Comparison of ENCODE assay signal across 1 cellular context in genomic region chr17:81519284-81520020, GRCh38.
A peak's percentile ranks its signal among the peaks of the same experiment; 100 is the strongest.
TF ChIP-seq lines count a peak whose summit lies in the region.

No MANE protein-coding gene starts in this region.

TF ChIP-seq in HepG2, 621 proteins besides CTCF, POLR2A, EP300 and RAD21 (continued from another document and continues in another):
- TF ChIP-seq BCL3 (CRISPR knock-in tag; IDR thresholded peaks at IDR 0.05) (peak; percentile 60; the same call in 1 of the 2 replicates), SMAD9 (CRISPR knock-in tag; IDR thresholded peaks at IDR 0.05) (no peak), ATRX (CRISPR knock-in tag; IDR thresholded peaks at IDR 0.05; ENCODE audit: borderline replicate concordance) (no peak), ZNF552 (CRISPR knock-in tag; IDR thresholded peaks at IDR 0.05; ENCODE audit: borderline replicate concordance) (0 out of 2 replicates have a peak, but pooled peaks have one; percentile 55), ZBTB7A (CRISPR knock-in tag; IDR thresholded peaks at IDR 0.05) (no peak; the same call in 1 of the 2 replicates), THAP7 (CRISPR knock-in tag; IDR thresholded peaks at IDR 0.05) (no peak; the same call in 1 of the 2 replicates), NFYC (CRISPR knock-in tag; IDR thresholded peaks at IDR 0.05) (0 out of 2 replicates have a peak, but pooled peaks have one; percentile 8), ZNF281 (CRISPR knock-in tag; IDR thresholded peaks at IDR 0.05; ENCODE audit: borderline replicate concordance) (peak; percentile 4; the same call in 1 of the 2 replicates), TEAD3 (CRISPR knock-in tag; optimal IDR thresholded peaks at IDR 0.05; ENCODE audit: borderline replicate concordance) (peak; percentile 40), TFAP4 (IDR thresholded peaks at IDR 0.05; ENCODE audit: borderline replicate concordance, low read depth) (no peak), ZNF879 (CRISPR knock-in tag; IDR thresholded peaks at IDR 0.05) (no peak), ZNF788 (CRISPR knock-in tag; IDR thresholded peaks at IDR 0.05; ENCODE audit: borderline replicate concordance) (peak; percentile 31; the same call in 1 of the 2 replicates), ZNF354B (CRISPR knock-in tag; IDR thresholded peaks at IDR 0.05) (0 out of 2 replicates have a peak, but pooled peaks have one; percentile 24), NCOR1 (IDR thresholded peaks at IDR 0.05; ENCODE audit: borderline replicate concordance, low read length) (no peak), ZNF251 (CRISPR knock-in tag; IDR thresholded peaks at IDR 0.05) (0 out of 2 replicates have a peak, but pooled peaks have one; percentile 47), ZFP62 (CRISPR knock-in tag; IDR thresholded peaks at IDR 0.05) (no peak), ZNF609 (CRISPR knock-in tag; IDR thresholded peaks at IDR 0.05; ENCODE audit: borderline replicate concordance) (0 out of 2 replicates have a peak, but pooled peaks have one; percentile 25), ZNF343 (CRISPR knock-in tag; IDR thresholded peaks at IDR 0.05) (peak; percentile 94), HNRNPK (IDR thresholded peaks at IDR 0.05; ENCODE audit: low read depth, low read length, poor library complexity, severe bottlenecking) (no peak), ZNF576 (CRISPR knock-in tag; IDR thresholded peaks at IDR 0.05) (no peak), U2AF2 (IDR thresholded peaks at IDR 0.05; ENCODE audit: low read depth, low read length) (no peak), MED1 (CRISPR knock-in tag; IDR thresholded peaks at IDR 0.05) (peak; percentile 11; the same call in 1 of the 2 replicates), EHMT2 (IDR thresholded peaks at IDR 0.05; ENCODE audit: borderline replicate concordance, low read depth, low read length) (no peak), HOXA5 (CRISPR knock-in tag; IDR thresholded peaks at IDR 0.05) (no peak), ZMAT3 (CRISPR knock-in tag; conservative IDR thresholded peaks at IDR 0.05) (no peak; the same call in 1 of the 2 replicates), PLRG1 (conservative IDR thresholded peaks at IDR 0.05) (no peak), SUZ12 (IDR thresholded peaks at IDR 0.05; ENCODE audit: low read depth, low read length) (no peak), ZNF230 (CRISPR knock-in tag; IDR thresholded peaks at IDR 0.05) (0 out of 2 replicates have a peak, but pooled peaks have one; percentile 53), ZNF510 (CRISPR knock-in tag; IDR thresholded peaks at IDR 0.05; ENCODE audit: low read depth) (no peak), MLXIP (CRISPR knock-in tag; IDR thresholded peaks at IDR 0.05; ENCODE audit: borderline replicate concordance) (no peak), ISL2 (CRISPR knock-in tag; IDR thresholded peaks at IDR 0.05) (no peak), ZBTB40 (IDR thresholded peaks at IDR 0.05) (no peak), ZBTB40 (CRISPR knock-in tag; IDR thresholded peaks at IDR 0.05) (no peak), MEIS1 (CRISPR knock-in tag; IDR thresholded peaks at IDR 0.05; ENCODE audit: borderline replicate concordance) (0 out of 2 replicates have a peak, but pooled peaks have one; percentile 40), BORCS8-MEF2B (CRISPR knock-in tag; IDR thresholded peaks at IDR 0.05) (peak; percentile 35; the same call in 1 of the 2 replicates), ZNF775 (CRISPR knock-in tag; IDR thresholded peaks at IDR 0.05; ENCODE audit: borderline replicate concordance) (no peak)
